Comparison of ENCODE assay signal across 10 cellular contexts in the genomic region with DNA sequence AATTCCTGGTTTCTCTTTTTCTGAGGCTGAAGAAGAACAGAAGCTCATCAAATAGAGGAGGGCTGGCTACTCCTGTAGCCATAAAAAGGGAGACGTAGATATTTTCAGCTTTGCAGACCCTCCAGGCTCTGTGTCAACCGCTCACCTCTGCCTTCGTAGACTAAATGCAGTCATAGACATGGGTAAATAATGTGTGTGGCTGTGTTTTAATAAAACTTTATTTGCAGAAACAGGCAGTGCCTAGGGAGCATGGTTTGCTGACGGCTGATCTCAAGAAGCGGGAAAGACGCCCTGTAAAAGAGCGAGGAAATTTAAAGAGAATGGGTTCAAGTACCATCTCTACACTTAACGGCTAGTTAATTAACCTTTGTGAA.
DNase-seq lines count a peak whose midpoint lies in the region; ATAC-seq and TF ChIP-seq lines count a peak whose summit lies in the region.
"Had no signal": no experiment of that assay in that cellular context is flagged by ENCODE, and none has a peak within 500 bp of the region (broad histone marks: within the 10 kb centered on the region; RNA-seq: fewer than 3 reads in every experiment).

No MANE protein-coding gene starts in this region.

- H3K36me3 ChIP-seq in SJCRH30 (no peaks in the 10 kb centered on the region), esophagus muscularis mucosa (no peaks in the 10 kb centered on the region), thyroid gland (no peaks in the 10 kb centered on the region)

- peak overlapping the region; percentile 97 for H3K27ac ChIP-seq in SJCRH30
- H3K27ac ChIP-seq in epithelial cell of prostate: peak overlapping the region; percentile 92
- no peak overlapping the region for H3K27ac ChIP-seq in esophagus muscularis mucosa (replicated peaks in 1 of 4)
- H3K27ac ChIP-seq in thyroid gland: peak overlapping the region in 1 of 3 donors; percentile 13

- H3K27me3 Mint-ChIP-seq in activated naive CD4-positive, alpha-beta T cell treated with anti-CD3 and anti-CD28 coated beads, Interleukin-2, amount 50 U/mL, for 24 hours: no peaks in the 10 kb centered on the region
- H3K27me3 Mint-ChIP-seq in stimulated activated naive B cell treated with anti-CD40 and anti-IgM and Interleukin-4, amounts not matched to agents 10 μg/mL and 1 μg/mL and 100 μg/mL, for 72 hours: no peaks in the 10 kb centered on the region
- H3K27me3 Mint-ChIP-seq: B cell had no signal

- H3K9me3 Mint-ChIP-seq in activated naive CD4-positive, alpha-beta T cell treated with anti-CD3 and anti-CD28 coated beads, Interleukin-2, amount 50 U/mL, for 24 hours: no peaks in the 10 kb centered on the region
- peaks cover 0 to 2% of the 10 kb centered on the region in 2 donors for H3K9me3 Mint-ChIP-seq in stimulated activated naive B cell treated with anti-CD40 and anti-IgM and Interleukin-4, amounts not matched to agents 10 μg/mL and 1 μg/mL and 100 μg/mL, for 72 hours

- DNase-seq in activated naive CD4-positive, alpha-beta T cell treated with anti-CD3 and anti-CD28 coated beads, Interleukin-2, amount 50 U/mL, for 16 hours: no peak
- DNase-seq in SJCRH30 (peak; percentile 39 to 76), epithelial cell of prostate (ENCODE audit: low read depth, low spot score) (no peak), esophagus muscularis mucosa (ENCODE audit: extremely low spot score) (no peak), thyroid gland (no peak)
- DNase-seq in stimulated activated naive B cell treated with anti-CD40 and anti-IgM and Interleukin-4, amounts not matched to agents 10 μg/mL and 1 μg/mL and 100 μg/mL, for 72 hours: no peak
- DNase-seq in stimulated activated naive CD4-positive, alpha-beta T cell (lab: John Stamatoyannopoulos, UW): no peak
- DNase-seq: PC-9 had no signal

- WGBS in esophagus muscularis mucosa: 98% methylated on average over 8 of the region's 8 CpGs
- 94 to 96% methylated on average over 8 of the region's 8 CpGs for WGBS in thyroid gland, 2 donors

- H3K9me3 ChIP-seq in SJCRH30 (replicated peaks) (no peaks in the 10 kb centered on the region), esophagus muscularis mucosa (no peaks in the 10 kb centered on the region), thyroid gland (no peaks in the 10 kb centered on the region)

- TF ChIP-seq POLR2A in esophagus muscularis mucosa (IDR thresholded peaks at IDR 0.05; ENCODE audit: low read depth) (no peak), thyroid gland (IDR thresholded peaks at IDR 0.05) (no peak)

- peaks cover 55% of the 10 kb centered on the region for H3K4me1 Mint-ChIP-seq in activated naive CD4-positive, alpha-beta T cell treated with anti-CD3 and anti-CD28 coated beads, Interleukin-2, amount 50 U/mL, for 24 hours
- peaks cover 40 to 77% of the 10 kb centered on the region in 2 donors for H3K4me1 Mint-ChIP-seq in stimulated activated naive B cell treated with anti-CD40 and anti-IgM and Interleukin-4, amounts not matched to agents 10 μg/mL and 1 μg/mL and 100 μg/mL, for 72 hours

- no peak overlapping the region for H3K4me3 Mint-ChIP-seq in activated naive CD4-positive, alpha-beta T cell treated with anti-CD3 and anti-CD28 coated beads, Interleukin-2, amount 50 U/mL, for 24 hours
- H3K4me3 Mint-ChIP-seq in stimulated activated naive B cell treated with anti-CD40 and anti-IgM and Interleukin-4, amounts not matched to agents 10 μg/mL and 1 μg/mL and 100 μg/mL, for 72 hours: no peak overlapping the region
- H3K4me3 Mint-ChIP-seq: B cell had no signal

- TF ChIP-seq EP300 in esophagus muscularis mucosa (IDR thresholded peaks at IDR 0.05): no peak

- no peaks in the 10 kb centered on the region for H3K27me3 ChIP-seq in SJCRH30
- H3K27me3 ChIP-seq in esophagus muscularis mucosa: no peaks in the 10 kb centered on the region
- H3K27me3 ChIP-seq in thyroid gland: no peaks in the 10 kb centered on the region

- peak overlapping the region; percentile 98 for H3K27ac Mint-ChIP-seq in activated naive CD4-positive, alpha-beta T cell treated with anti-CD3 and anti-CD28 coated beads, Interleukin-2, amount 50 U/mL, for 24 hours
- peak overlapping the region; percentile 93 for H3K27ac Mint-ChIP-seq in stimulated activated naive B cell treated with anti-CD40 and anti-IgM and Interleukin-4, amounts not matched to agents 10 μg/mL and 1 μg/mL and 100 μg/mL, for 72 hours

- H3K36me3 Mint-ChIP-seq in activated naive CD4-positive, alpha-beta T cell treated with anti-CD3 and anti-CD28 coated beads, Interleukin-2, amount 50 U/mL, for 24 hours: no peaks in the 10 kb centered on the region
- H3K36me3 Mint-ChIP-seq in stimulated activated naive B cell treated with anti-CD40 and anti-IgM and Interleukin-4, amounts not matched to agents 10 μg/mL and 1 μg/mL and 100 μg/mL, for 72 hours: no peaks in the 10 kb centered on the region

- TF ChIP-seq CTCF in esophagus muscularis mucosa (IDR thresholded peaks at IDR 0.05): no peak
- TF ChIP-seq CTCF in thyroid gland (IDR thresholded peaks at IDR 0.05): no peak

- intact Hi-C loops in esophagus muscularis mucosa (cut with DNase I) (no loop called here), thyroid gland (cut with DNase I) (no loop called here)

- H3K4me1 ChIP-seq in SJCRH30 (peaks cover 46% of the 10 kb centered on the region), esophagus muscularis mucosa (peaks cover 31 to 37% (median 34%) of the 10 kb centered on the region in 4 donors), thyroid gland (peaks cover 15 to 31% of the 10 kb centered on the region in 2 donors)

- H3K4me3 ChIP-seq in SJCRH30 (peak overlapping the region; percentile 60), esophagus muscularis mucosa (no peak overlapping the region), thyroid gland (replicated peaks in 1 of 3) (no peak overlapping the region)
- H3K4me3 ChIP-seq: PC-9 had no signal

- ATAC-seq in stimulated activated naive B cell treated with anti-CD40 and anti-IgM and Interleukin-4, amounts not matched to agents 10 μg/mL and 1 μg/mL and 100 μg/mL, for 72 hours (replicated peaks): no peak

Comparison
In these comparisons a context has a peak if more than half of its experiments do, and no peak if none do; other contexts are left out.
1. DNase-seq: peak in SJCRH30 (2 of 2); none in activated naive CD4-positive, alpha-beta T cell treated with anti-CD3 and anti-CD28 coated beads, Interleukin-2, amount 50 U/mL, for 16 hours (single experiment), epithelial cell of prostate (single experiment), stimulated activated naive B cell treated with anti-CD40 and anti-IgM and Interleukin-4, amounts not matched to agents 10 μg/mL and 1 μg/mL and 100 μg/mL, for 72 hours (single experiment), esophagus muscularis mucosa (single experiment), stimulated activated naive CD4-positive, alpha-beta T cell (0 of 6) and thyroid gland (0 of 2).
2. H3K27ac ChIP-seq: peak in SJCRH30 (single experiment) and epithelial cell of prostate (single experiment); none in esophagus muscularis mucosa (0 of 4).